Comparison of ENCODE assay signal across 2 cellular contexts in the genomic region with DNA sequence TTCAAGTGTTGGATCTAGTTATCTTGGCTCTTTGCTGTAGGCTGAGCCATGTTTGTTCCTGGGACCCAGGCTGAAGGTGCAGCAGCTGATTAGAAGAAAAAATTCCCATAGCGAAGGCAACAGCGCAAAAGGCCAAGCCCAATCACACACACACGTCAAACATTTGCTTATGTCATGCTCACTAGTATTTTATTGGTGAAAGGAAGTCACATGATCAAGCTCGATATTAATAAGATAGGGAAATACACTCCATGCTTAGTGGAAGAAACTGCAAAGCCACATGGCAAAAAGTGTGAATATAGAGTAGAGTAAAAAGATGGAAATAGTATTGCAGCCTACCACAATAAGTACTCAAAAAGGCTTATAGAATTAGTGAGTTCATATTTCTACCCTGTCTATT.
TF ChIP-seq lines count a peak whose summit lies in the region.

No MANE protein-coding gene starts in this region.

TF ChIP-seq in K562, 482 proteins besides CTCF, POLR2A, EP300 and RAD21 (continues in another document):
- TF ChIP-seq STAT5B (CRISPR knock-in tag; IDR thresholded peaks at IDR 0.05) (no peak), NFYB (IDR thresholded peaks at IDR 0.05; ENCODE audit: extremely low read depth, insufficient read length) (peak; percentile 20), LCOR (CRISPR knock-in tag; IDR thresholded peaks at IDR 0.05) (no peak), NKRF (IDR thresholded peaks at IDR 0.05; ENCODE audit: borderline replicate concordance) (no peak), PHF21A (IDR thresholded peaks at IDR 0.05; ENCODE audit: borderline replicate concordance, low read depth) (no peak), USF2 (CRISPR knock-in tag; IDR thresholded peaks at IDR 0.05) (peak; percentile 3; the same call in 1 of the 2 replicates), RAD51 (IDR thresholded peaks at IDR 0.05; ENCODE audit: borderline replicate concordance, low read depth) (0 out of 2 replicates have a peak, but pooled peaks have one; percentile 26), HBP1 (CRISPR knock-in tag; IDR thresholded peaks at IDR 0.05) (no peak), HCFC1 (IDR thresholded peaks at IDR 0.05; ENCODE audit: low read depth, low read length) (no peak), NFXL1 (CRISPR knock-in tag; IDR thresholded peaks at IDR 0.05) (no peak), FOXP1 (CRISPR knock-in tag; IDR thresholded peaks at IDR 0.05) (no peak), TOE1 (IDR thresholded peaks at IDR 0.05; ENCODE audit: borderline replicate concordance) (peak; percentile 57; the same call in 1 of the 2 replicates), TOE1 (CRISPR knock-in tag; IDR thresholded peaks at IDR 0.05; ENCODE audit: borderline replicate concordance, low read depth) (no peak), NUFIP1 (IDR thresholded peaks at IDR 0.05; ENCODE audit: partially characterized antibody) (no peak), SOX6 (IDR thresholded peaks at IDR 0.05) (no peak), BRD9 (IDR thresholded peaks at IDR 0.05; ENCODE audit: low read depth, partially characterized antibody) (no peak), ATF1 (CRISPR knock-in tag; IDR thresholded peaks at IDR 0.05) (no peak), ATF1 (tag; IDR thresholded peaks at IDR 0.05) (0 out of 2 replicates have a peak, but pooled peaks have one; percentile 21), TFAM (CRISPR knock-in tag; conservative IDR thresholded peaks at IDR 0.05) (no peak)
- TF ChIP-seq, protein P1, sequence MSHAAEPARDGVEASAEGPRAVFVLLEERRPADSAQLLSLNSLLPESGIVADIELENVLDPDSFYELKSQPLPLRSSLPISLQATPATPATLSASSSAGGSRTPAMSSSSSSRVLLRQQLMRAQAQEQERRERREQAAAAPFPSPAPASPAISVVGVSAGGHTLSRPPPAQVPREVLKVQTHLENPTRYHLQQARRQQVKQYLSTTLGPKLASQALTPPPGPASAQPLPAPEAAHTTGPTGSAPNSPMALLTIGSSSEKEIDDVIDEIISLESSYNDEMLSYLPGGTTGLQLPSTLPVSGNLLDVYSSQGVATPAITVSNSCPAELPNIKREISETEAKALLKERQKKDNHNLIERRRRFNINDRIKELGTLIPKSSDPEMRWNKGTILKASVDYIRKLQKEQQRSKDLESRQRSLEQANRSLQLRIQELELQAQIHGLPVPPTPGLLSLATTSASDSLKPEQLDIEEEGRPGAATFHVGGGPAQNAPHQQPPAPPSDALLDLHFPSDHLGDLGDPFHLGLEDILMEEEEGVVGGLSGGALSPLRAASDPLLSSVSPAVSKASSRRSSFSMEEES (CRISPR knock-in tag; IDR thresholded peaks at IDR 0.05): peak; percentile 78
- TF ChIP-seq, protein P2, sequence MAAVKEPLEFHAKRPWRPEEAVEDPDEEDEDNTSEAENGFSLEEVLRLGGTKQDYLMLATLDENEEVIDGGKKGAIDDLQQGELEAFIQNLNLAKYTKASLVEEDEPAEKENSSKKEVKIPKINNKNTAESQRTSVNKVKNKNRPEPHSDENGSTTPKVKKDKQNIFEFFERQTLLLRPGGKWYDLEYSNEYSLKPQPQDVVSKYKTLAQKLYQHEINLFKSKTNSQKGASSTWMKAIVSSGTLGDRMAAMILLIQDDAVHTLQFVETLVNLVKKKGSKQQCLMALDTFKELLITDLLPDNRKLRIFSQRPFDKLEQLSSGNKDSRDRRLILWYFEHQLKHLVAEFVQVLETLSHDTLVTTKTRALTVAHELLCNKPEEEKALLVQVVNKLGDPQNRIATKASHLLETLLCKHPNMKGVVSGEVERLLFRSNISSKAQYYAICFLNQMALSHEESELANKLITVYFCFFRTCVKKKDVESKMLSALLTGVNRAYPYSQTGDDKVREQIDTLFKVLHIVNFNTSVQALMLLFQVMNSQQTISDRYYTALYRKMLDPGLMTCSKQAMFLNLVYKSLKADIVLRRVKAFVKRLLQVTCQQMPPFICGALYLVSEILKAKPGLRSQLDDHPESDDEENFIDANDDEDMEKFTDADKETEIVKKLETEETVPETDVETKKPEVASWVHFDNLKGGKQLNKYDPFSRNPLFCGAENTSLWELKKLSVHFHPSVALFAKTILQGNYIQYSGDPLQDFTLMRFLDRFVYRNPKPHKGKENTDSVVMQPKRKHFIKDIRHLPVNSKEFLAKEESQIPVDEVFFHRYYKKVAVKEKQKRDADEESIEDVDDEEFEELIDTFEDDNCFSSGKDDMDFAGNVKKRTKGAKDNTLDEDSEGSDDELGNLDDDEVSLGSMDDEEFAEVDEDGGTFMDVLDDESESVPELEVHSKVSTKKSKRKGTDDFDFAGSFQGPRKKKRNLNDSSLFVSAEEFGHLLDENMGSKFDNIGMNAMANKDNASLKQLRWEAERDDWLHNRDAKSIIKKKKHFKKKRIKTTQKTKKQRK (IDR thresholded peaks at IDR 0.05; ENCODE audit: borderline replicate concordance, low read depth, low read length): no peak

TF ChIP-seq in H1, 55 proteins besides CTCF, POLR2A, EP300 and RAD21:
- no peak for TF ChIP-seq POU5F1 (IDR thresholded peaks at IDR 0.05; ENCODE audit: low read depth, low read length)
- no peak for TF ChIP-seq SP2 (IDR thresholded peaks at IDR 0.05; ENCODE audit: low read length)
- TF ChIP-seq NANOG (IDR thresholded peaks at IDR 0.05; ENCODE audit: insufficient read depth, low read depth, low read length, poor library complexity, severe bottlenecking): no peak
- TF ChIP-seq TBP (IDR thresholded peaks at IDR 0.05; ENCODE audit: low read depth, low read length): no peak
- no peak for TF ChIP-seq ATF3 (IDR thresholded peaks at IDR 0.05; ENCODE audit: insufficient read depth, low read depth, low read length)
- no peak for TF ChIP-seq BACH1 (IDR thresholded peaks at IDR 0.05; ENCODE audit: low read length)
- no peak for TF ChIP-seq CTBP2 (IDR thresholded peaks at IDR 0.05; ENCODE audit: borderline replicate concordance, insufficient read depth, insufficient read length, low read length)
- no peak for TF ChIP-seq HDAC2 (IDR thresholded peaks at IDR 0.05; ENCODE audit: borderline replicate concordance in 1 of 2, low read depth in 2 of 2, low read length in 2 of 2)
- TF ChIP-seq EZH2 (IDR thresholded peaks at IDR 0.05; ENCODE audit: low read depth, low read length, severe bottlenecking): no peak
- TF ChIP-seq KDM1A (IDR thresholded peaks at IDR 0.05; ENCODE audit: borderline replicate concordance, low read length): no peak
- TF ChIP-seq GTF2F1 (IDR thresholded peaks at IDR 0.05; ENCODE audit: borderline replicate concordance, low read depth, low read length): no peak
- TF ChIP-seq CREB1 (IDR thresholded peaks at IDR 0.05): no peak
- no peak for TF ChIP-seq SIRT6 (IDR thresholded peaks at IDR 0.05; ENCODE audit: low read length)
- no peak for TF ChIP-seq SAP30 (IDR thresholded peaks at IDR 0.05; ENCODE audit: insufficient read depth, insufficient replicate concordance, low read length)
- no peak for TF ChIP-seq RNF2 (IDR thresholded peaks at IDR 0.05; ENCODE audit: borderline replicate concordance, low read depth, low read length, missing control alignments, poor library complexity, severe bottlenecking)
- TF ChIP-seq JUN (IDR thresholded peaks at IDR 0.05; ENCODE audit: low read depth, low read length): no peak
- TF ChIP-seq KDM5A (IDR thresholded peaks at IDR 0.05; ENCODE audit: low read length): no peak
- TF ChIP-seq CHD7 (IDR thresholded peaks at IDR 0.05; ENCODE audit: insufficient replicate concordance, low read length): no peak
- TF ChIP-seq FOSL1 (IDR thresholded peaks at IDR 0.05; ENCODE audit: insufficient read depth, low read depth, low read length): no peak
